In genomic region chr11:11119917-11120316, GRCh38 we compare ENCODE assay signal across 1 cellular context.
TF ChIP-seq lines count a peak whose summit lies in the region.

No MANE protein-coding gene starts in this region.

TF ChIP-seq in HEK293, 187 proteins besides CTCF, POLR2A, EP300 and RAD21 (continued from another document):
- peak; percentile 28; the same call in 1 of the 2 replicates for TF ChIP-seq ZNF449 (tag by site-specific recombination; IDR thresholded peaks at IDR 0.05)
- TF ChIP-seq FEZF1 (tag by site-specific recombination; IDR thresholded peaks at IDR 0.05), result no peak
- TF ChIP-seq ZNF16 (tag by site-specific recombination; IDR thresholded peaks at IDR 0.05; ENCODE audit: low read depth), result no peak
- no peak for TF ChIP-seq ZNF692 (tag by site-specific recombination; IDR thresholded peaks at IDR 0.05)
